In the genomic region with DNA sequence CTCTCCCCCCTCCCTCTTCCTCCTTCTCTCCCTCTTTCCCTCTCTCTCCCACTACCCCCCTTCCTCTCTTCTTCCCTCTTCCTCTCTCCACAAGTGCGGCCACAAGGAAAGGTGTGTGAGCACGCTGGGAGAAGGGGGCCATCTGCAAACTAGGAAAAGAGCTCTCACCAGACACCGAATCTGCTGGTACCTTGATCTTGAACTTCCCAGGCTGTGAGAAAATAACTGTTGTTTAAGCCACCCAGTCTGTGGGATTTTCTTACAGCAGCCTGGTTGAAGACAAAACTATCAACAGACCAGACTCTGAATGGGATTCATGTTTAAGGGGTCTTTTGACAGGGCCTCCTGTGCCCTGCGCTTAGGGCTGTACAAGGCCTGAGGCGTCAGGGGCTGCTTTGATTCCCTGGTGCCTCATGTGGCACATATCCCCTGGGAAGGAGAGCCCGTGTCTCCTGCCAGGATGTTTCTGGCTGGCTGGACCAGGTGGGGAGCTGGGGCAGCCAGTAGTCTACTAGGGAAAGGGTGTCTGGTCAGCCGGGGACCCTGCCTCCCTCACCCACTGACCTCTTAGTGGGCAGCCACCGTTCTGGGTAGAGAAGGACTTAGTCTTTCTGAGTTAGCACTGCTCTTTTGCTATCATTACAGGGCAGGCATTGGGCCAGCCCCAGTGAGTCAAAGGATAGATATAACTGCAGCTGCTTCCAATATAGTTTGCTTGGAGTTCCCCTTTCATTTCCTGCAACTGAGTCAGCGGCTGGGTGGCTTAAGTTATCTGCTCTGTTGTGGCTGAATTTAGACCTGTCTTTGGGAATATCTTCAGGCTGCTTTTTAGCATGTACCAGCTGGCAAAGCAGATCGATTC, we compare ENCODE assay signal across 8 cellular contexts. TPM values are rescaled to one million over a fixed set of nuclear protein-coding genes. Genes with fewer than 3 reads are reported as not detected.
DNase-seq lines count a peak whose midpoint lies in the region; ATAC-seq and TF ChIP-seq lines count a peak whose summit lies in the region.

No MANE protein-coding gene starts in this region.

- POLR2A ChIA-PET in naive thymus-derived CD8-positive, alpha-beta T cell (lab: Charles Lee): no interaction called here

- H3K4me1 Mint-ChIP-seq in effector memory CD8-positive, alpha-beta T cell (ENCODE audit: low read depth in 2 of 2): peaks cover 45 to 48% of the 10 kb centered on the region in 2 donors
- H3K4me1 Mint-ChIP-seq in natural killer cell treated with Interleukin-12 subunit alpha and Interleukin-12 subunit beta and Interleukin-15 and Interleukin-18, amount 100 ng/mL, for 72 hours (ENCODE audit: low read depth in 2 of 2): peaks cover 36 to 45% of the 10 kb centered on the region in 2 donors
- peaks cover 26 to 54% (median 54%) of the 10 kb centered on the region in 4 donors for H3K4me1 Mint-ChIP-seq in naive thymus-derived CD8-positive, alpha-beta T cell

- H3K9me2 ChIP-seq in DOHH2 (replicated peaks; ENCODE audit: control insufficient read depth, low read length) (no peaks in the 10 kb centered on the region), GM23248 (ENCODE audit: insufficient read depth) (no peaks in the 10 kb centered on the region)

- no peaks in the 10 kb centered on the region for H3K27me3 Mint-ChIP-seq in effector memory CD8-positive, alpha-beta T cell
- H3K27me3 Mint-ChIP-seq in natural killer cell treated with Interleukin-12 subunit alpha and Interleukin-12 subunit beta and Interleukin-15 and Interleukin-18, amount 100 ng/mL, for 72 hours: no peaks in the 10 kb centered on the region
- H3K27me3 Mint-ChIP-seq in naive thymus-derived CD8-positive, alpha-beta T cell: no peaks in the 10 kb centered on the region

- no peaks in the 10 kb centered on the region for H3K9me3 ChIP-seq in DOHH2 (ENCODE audit: control insufficient read depth, insufficient read depth, low read length)
- no peaks in the 10 kb centered on the region for H3K9me3 ChIP-seq in GM23248 (ENCODE audit: low read depth)

- ATAC-seq in effector memory CD8-positive, alpha-beta T cell (replicated peaks): no peak
- peak; percentile 83 to 86 for ATAC-seq in natural killer cell treated with Interleukin-12 subunit alpha and Interleukin-12 subunit beta and Interleukin-15 and Interleukin-18, amount 100 ng/mL, for 72 hours
- no peak for ATAC-seq in naive thymus-derived CD8-positive, alpha-beta T cell

- H3K27me3 ChIP-seq in DOHH2 (ENCODE audit: control insufficient read depth, low read length): no peaks in the 10 kb centered on the region
- no peaks in the 10 kb centered on the region for H3K27me3 ChIP-seq in GM23248 (replicated peaks; ENCODE audit: insufficient read depth)

- H3K4me1 ChIP-seq in DOHH2 (ENCODE audit: control insufficient read depth, low read length) (peaks cover 29% of the 10 kb centered on the region), GM23248 (ENCODE audit: insufficient read depth) (peaks cover 60% of the 10 kb centered on the region)

- H3K4me3 ChIP-seq in DOHH2 (ENCODE audit: low read length) (no peak overlapping the region), GM23248 (peak overlapping the region; percentile 65)

- H3K27ac ChIP-seq in DOHH2 (ENCODE audit: low read depth, low read length) (no peak overlapping the region), GM23248 (peak overlapping the region; percentile 89)

- WGBS in GM23248 (ENCODE audit: low coverage in 1 of 2, low lambda C conversion rate in 2 of 2, missing lambda C conversion rate in 2 of 2), 2 experiments: 24 to 28% methylated on average over 10 of the region's 10 CpGs

- no peaks in the 10 kb centered on the region for H3K9me3 Mint-ChIP-seq in effector memory CD8-positive, alpha-beta T cell
- H3K9me3 Mint-ChIP-seq in natural killer cell treated with Interleukin-12 subunit alpha and Interleukin-12 subunit beta and Interleukin-15 and Interleukin-18, amount 100 ng/mL, for 72 hours: no peaks in the 10 kb centered on the region
- H3K9me3 Mint-ChIP-seq in naive thymus-derived CD8-positive, alpha-beta T cell: peaks cover 0 to 4% (median 0%) of the 10 kb centered on the region in 9 donors

- in situ Hi-C loops in GM23248 (cut with MboI): no loop called here

- DNase-seq in GM23248 (peak; percentile 98), RKO (ENCODE audit: low spot score) (peak; percentile 86), putamen (ENCODE audit: low spot score) (no peak), DMS153 treated with DMSO at 0.1 percent for 48 hours (lab: John Stamatoyannopoulos, UW; ENCODE audit: unreplicated experiment) (no peak)
- no peak for DNase-seq in effector memory CD8-positive, alpha-beta T cell
- DNase-seq in natural killer cell treated with Interleukin-12 subunit alpha and Interleukin-12 subunit beta and Interleukin-15 and Interleukin-18, amount 100 ng/mL, for 72 hours (ENCODE audit: low spot score): peak; percentile 69
- DNase-seq in naive thymus-derived CD8-positive, alpha-beta T cell: no peak

- no peak for TF ChIP-seq CTCF in DOHH2 (IDR thresholded peaks at IDR 0.05; ENCODE audit: low read depth, low read length, poor library complexity, severe bottlenecking)

- H4K20me1 ChIP-seq in DOHH2 (ENCODE audit: control insufficient read depth, insufficient read depth, low read depth, low read length) (peaks cover 5% of the 10 kb centered on the region; the same call in 1 of the 2 replicates), GM23248 (ENCODE audit: insufficient read depth) (no peaks in the 10 kb centered on the region)

- peak overlapping the region; percentile 52 for H3K4me2 ChIP-seq in DOHH2 (ENCODE audit: low read length)
- peak overlapping the region; percentile 98 for H3K4me2 ChIP-seq in GM23248 (ENCODE audit: unreplicated experiment)

- H3F3A ChIP-seq in DOHH2 (ENCODE audit: control insufficient read depth, insufficient read depth) (no peaks in the 10 kb centered on the region), GM23248 (ENCODE audit: insufficient read depth) (peaks cover 61% of the 10 kb centered on the region)

- no peak overlapping the region for H3K4me3 Mint-ChIP-seq in effector memory CD8-positive, alpha-beta T cell
- H3K4me3 Mint-ChIP-seq in natural killer cell treated with Interleukin-12 subunit alpha and Interleukin-12 subunit beta and Interleukin-15 and Interleukin-18, amount 100 ng/mL, for 72 hours: peak overlapping the region; percentile 75
- H3K4me3 Mint-ChIP-seq in naive thymus-derived CD8-positive, alpha-beta T cell: no peak overlapping the region

- H3K36me3 ChIP-seq in DOHH2 (ENCODE audit: control insufficient read depth, low read length) (no peaks in the 10 kb centered on the region), GM23248 (ENCODE audit: low read depth) (no peaks in the 10 kb centered on the region)

- H3K9ac ChIP-seq in GM23248: peak overlapping the region; percentile 70

- peaks cover 3% of the 10 kb centered on the region for H3K36me3 Mint-ChIP-seq in effector memory CD8-positive, alpha-beta T cell (ENCODE audit: insufficient read depth)
- peaks cover 6% of the 10 kb centered on the region for H3K36me3 Mint-ChIP-seq in natural killer cell treated with Interleukin-12 subunit alpha and Interleukin-12 subunit beta and Interleukin-15 and Interleukin-18, amount 100 ng/mL, for 72 hours
- peaks cover 0 to 9% (median 0%) of the 10 kb centered on the region in 3 donors for H3K36me3 Mint-ChIP-seq in naive thymus-derived CD8-positive, alpha-beta T cell

- H3K79me2 ChIP-seq in DOHH2 (ENCODE audit: control insufficient read depth, low read length) (peaks cover 83% of the 10 kb centered on the region), GM23248 (ENCODE audit: insufficient read depth) (peaks cover 74% of the 10 kb centered on the region)

- 0 out of 2 replicates have a peak overlapping the region, but pooled peaks have one; percentile 17 for H2AFZ ChIP-seq in GM23248

- peak overlapping the region; percentile 66 to 74 for H3K27ac Mint-ChIP-seq in effector memory CD8-positive, alpha-beta T cell
- H3K27ac Mint-ChIP-seq in natural killer cell treated with Interleukin-12 subunit alpha and Interleukin-12 subunit beta and Interleukin-15 and Interleukin-18, amount 100 ng/mL, for 72 hours: peak overlapping the region; percentile 60 to 93
- peak overlapping the region in 5 of 10 donors; percentile 26 to 67 (median 34) for H3K27ac Mint-ChIP-seq in naive thymus-derived CD8-positive, alpha-beta T cell

RNA-seq across cellular contexts. Expression of a gene that starts 6.2 kb away (rescaled TPM):
- 39.8 and 43.9 TPM in 2 replicates for total RNA-seq in GM23248 (2014; rRNA removed; shearing (Covaris generic))
- polyA plus RNA-seq in GM23248 (2016; fragmentation: Nextera tagmentation; extraction: Ambion mirVana): 18.7 and 19.7 TPM in 2 replicates
- 10 to 100 TPM; 16.5 to 25.5 TPM for total RNA-seq in natural killer cell treated with Interleukin-12 subunit alpha and Interleukin-12 subunit beta and Interleukin-15 and Interleukin-18, amount 100 ng/mL, for 72 hours
- 1 to 10 TPM; 6.2 to 6.4 TPM for total RNA-seq in naive thymus-derived CD8-positive, alpha-beta T cell
- 1 to 10 TPM; 4.6 to 8.7 (median 7.8) TPM for polyA plus RNA-seq in naive thymus-derived CD8-positive, alpha-beta T cell

Comparison
In these comparisons a context has a peak if more than half of its experiments do, and no peak if none do; other contexts are left out.
1. DNase-seq: peak in GM23248 (single experiment), RKO (single experiment) and natural killer cell treated with Interleukin-12 subunit alpha and Interleukin-12 subunit beta and Interleukin-15 and Interleukin-18, amount 100 ng/mL, for 72 hours (single experiment); none in effector memory CD8-positive, alpha-beta T cell (0 of 3), putamen (single experiment), DMS153 treated with DMSO at 0.1 percent for 48 hours (single experiment) and naive thymus-derived CD8-positive, alpha-beta T cell (0 of 10).
2. ATAC-seq: peak in natural killer cell treated with Interleukin-12 subunit alpha and Interleukin-12 subunit beta and Interleukin-15 and Interleukin-18, amount 100 ng/mL, for 72 hours (2 of 2); none in effector memory CD8-positive, alpha-beta T cell (single experiment) and naive thymus-derived CD8-positive, alpha-beta T cell (0 of 2).